In the genomic region with DNA sequence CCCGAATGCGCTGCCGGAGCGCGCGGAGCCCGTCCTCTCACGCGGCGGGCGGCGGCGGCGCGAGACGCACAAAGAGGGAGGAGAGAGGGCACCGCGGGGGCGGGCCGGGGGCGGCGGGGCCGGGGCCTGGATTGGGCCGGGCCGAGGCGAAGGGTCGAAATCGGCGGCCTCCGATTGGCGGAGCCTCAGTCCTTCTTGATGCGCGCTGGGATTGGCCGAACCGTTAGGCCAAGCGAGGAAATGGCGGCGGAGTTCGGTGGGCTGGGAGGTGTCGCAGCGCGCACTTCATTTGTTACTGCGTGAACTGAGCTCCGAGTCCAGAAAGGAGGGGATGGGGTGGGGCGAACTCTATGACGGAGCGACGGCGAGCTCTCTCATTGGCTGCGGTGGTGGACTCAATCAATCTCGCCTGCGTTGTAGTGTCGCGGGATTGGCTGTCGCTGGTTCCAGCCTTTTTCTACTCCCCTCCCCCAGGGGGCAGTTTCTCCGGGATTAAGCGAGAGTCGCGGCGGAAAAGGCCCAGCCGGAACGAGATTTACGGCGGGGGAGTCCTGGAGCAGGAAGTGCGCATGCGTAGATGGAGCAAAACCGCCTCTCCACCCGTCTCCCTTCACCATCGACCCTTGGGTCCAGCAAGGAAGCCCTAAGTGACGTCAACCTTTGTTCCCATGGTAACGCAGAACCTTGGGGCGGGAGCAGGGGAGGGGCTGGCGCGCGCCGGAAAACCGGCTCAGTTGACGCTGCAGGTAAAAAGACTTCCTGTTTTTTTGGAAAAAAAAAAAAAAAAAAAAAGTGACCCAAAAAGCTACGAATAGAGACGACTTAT, we compare ENCODE assay signal across 1 cellular context.
TF ChIP-seq lines count a peak whose summit lies in the region.

A gene with protein sequence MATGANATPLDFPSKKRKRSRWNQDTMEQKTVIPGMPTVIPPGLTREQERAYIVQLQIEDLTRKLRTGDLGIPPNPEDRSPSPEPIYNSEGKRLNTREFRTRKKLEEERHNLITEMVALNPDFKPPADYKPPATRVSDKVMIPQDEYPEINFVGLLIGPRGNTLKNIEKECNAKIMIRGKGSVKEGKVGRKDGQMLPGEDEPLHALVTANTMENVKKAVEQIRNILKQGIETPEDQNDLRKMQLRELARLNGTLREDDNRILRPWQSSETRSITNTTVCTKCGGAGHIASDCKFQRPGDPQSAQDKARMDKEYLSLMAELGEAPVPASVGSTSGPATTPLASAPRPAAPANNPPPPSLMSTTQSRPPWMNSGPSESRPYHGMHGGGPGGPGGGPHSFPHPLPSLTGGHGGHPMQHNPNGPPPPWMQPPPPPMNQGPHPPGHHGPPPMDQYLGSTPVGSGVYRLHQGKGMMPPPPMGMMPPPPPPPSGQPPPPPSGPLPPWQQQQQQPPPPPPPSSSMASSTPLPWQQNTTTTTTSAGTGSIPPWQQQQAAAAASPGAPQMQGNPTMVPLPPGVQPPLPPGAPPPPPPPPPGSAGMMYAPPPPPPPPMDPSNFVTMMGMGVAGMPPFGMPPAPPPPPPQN (minus strand): TSS at position 70 of the 826 bp plus-strand sequence. CDS start 150 bp downstream, outside the sequence.

TF ChIP-seq in H1, 55 proteins besides CTCF, POLR2A, EP300 and RAD21 (continued from another document and continues in another):
- TF ChIP-seq, protein P1, sequence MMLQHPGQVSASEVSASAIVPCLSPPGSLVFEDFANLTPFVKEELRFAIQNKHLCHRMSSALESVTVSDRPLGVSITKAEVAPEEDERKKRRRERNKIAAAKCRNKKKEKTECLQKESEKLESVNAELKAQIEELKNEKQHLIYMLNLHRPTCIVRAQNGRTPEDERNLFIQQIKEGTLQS (IDR thresholded peaks at IDR 0.05; ENCODE audit: insufficient read depth, low read depth, low read length) = no peak
- TF ChIP-seq JUND (IDR thresholded peaks at IDR 0.05; ENCODE audit: low read length) (peak; percentile 76), TAF1 (IDR thresholded peaks at IDR 0.05; ENCODE audit: low read depth, low read length) (peak; percentile 97), EGR1 (IDR thresholded peaks at IDR 0.05; ENCODE audit: borderline replicate concordance, low read depth, low read length) (no peak), SP1 (IDR thresholded peaks at IDR 0.05; ENCODE audit: low read depth, low read length) (peak; percentile 75), TBP (IDR thresholded peaks at IDR 0.05; ENCODE audit: low read depth, low read length) (peak; percentile 94), SIX5 (IDR thresholded peaks at IDR 0.05; ENCODE audit: low read depth, low read length) (no peak), SP4 (IDR thresholded peaks at IDR 0.05; ENCODE audit: low read length) (no peak), NRF1 (IDR thresholded peaks at IDR 0.05; ENCODE audit: low read depth, low read length) (no peak; the same call in 1 of the 2 replicates), MAFK (IDR thresholded peaks at IDR 0.05; ENCODE audit: low read depth, low read length) (no peak), CHD1 (IDR thresholded peaks at IDR 0.05; ENCODE audit: low read depth, low read length) (no peak), FOSL1 (IDR thresholded peaks at IDR 0.05; ENCODE audit: insufficient read depth, low read depth, low read length) (no peak), CTBP2 (IDR thresholded peaks at IDR 0.05; ENCODE audit: borderline replicate concordance, insufficient read depth, insufficient read length, low read length) (no peak), SIN3A (conservative IDR thresholded peaks at IDR 0.05 in 1 of 2, IDR thresholded peaks at IDR 0.05 in 1 of 2; ENCODE audit: low read depth in 1 of 2, low read length in 2 of 2) (0 out of 4 replicates have a peak, but pooled peaks of 1 of the 2 experiments have one; percentile 56), BRCA1 (IDR thresholded peaks at IDR 0.05; ENCODE audit: low read depth, low read length) (peak; percentile 92), SUZ12 (IDR thresholded peaks at IDR 0.05; ENCODE audit: low read length) (no peak), RXRA (IDR thresholded peaks at IDR 0.05; ENCODE audit: insufficient read depth, low read depth, low read length) (no peak), GTF2F1 (IDR thresholded peaks at IDR 0.05; ENCODE audit: borderline replicate concordance, low read depth, low read length) (no peak), SIRT6 (IDR thresholded peaks at IDR 0.05; ENCODE audit: low read length) (no peak), SAP30 (IDR thresholded peaks at IDR 0.05; ENCODE audit: insufficient read depth, insufficient replicate concordance, low read length) (no peak), TCF12 (IDR thresholded peaks at IDR 0.05; ENCODE audit: low read depth, low read length) (no peak), KDM5A (IDR thresholded peaks at IDR 0.05; ENCODE audit: low read length) (no peak), CHD2 (IDR thresholded peaks at IDR 0.05; ENCODE audit: low read length) (peak; percentile 98), SP2 (IDR thresholded peaks at IDR 0.05; ENCODE audit: low read length) (no peak), SRF (IDR thresholded peaks at IDR 0.05; ENCODE audit: low read depth, low read length) (no peak), BACH1 (IDR thresholded peaks at IDR 0.05; ENCODE audit: low read length) (no peak), POLR2AphosphoS5 (IDR thresholded peaks at IDR 0.05; ENCODE audit: low read depth, low read length) (peak; percentile 97), HDAC6 (IDR thresholded peaks at IDR 0.05; ENCODE audit: low read depth, low read length) (no peak), POU5F1 (IDR thresholded peaks at IDR 0.05; ENCODE audit: low read depth, low read length) (no peak), TEAD4 (IDR thresholded peaks at IDR 0.05; ENCODE audit: low read depth, low read length) (no peak), PHF8 (conservative IDR thresholded peaks at IDR 0.05; ENCODE audit: low read depth, low read length) (no peak), YY1 (IDR thresholded peaks at IDR 0.05; ENCODE audit: low read depth, low read length) (peak; percentile 90), CBX5 (IDR thresholded peaks at IDR 0.05; ENCODE audit: low read depth, low read length) (no peak), TAF7 (optimal IDR thresholded peaks at IDR 0.05; ENCODE audit: borderline replicate concordance, low read depth, low read length) (peak; percentile 71), RNF2 (IDR thresholded peaks at IDR 0.05; ENCODE audit: borderline replicate concordance, low read depth, low read length, missing control alignments, poor library complexity, severe bottlenecking) (no peak), RBBP5 (IDR thresholded peaks at IDR 0.05; ENCODE audit: borderline replicate concordance, low read depth, low read length) (no peak), JUN (IDR thresholded peaks at IDR 0.05; ENCODE audit: low read depth, low read length) (no peak), ZNF274 (IDR thresholded peaks at IDR 0.05; ENCODE audit: borderline replicate concordance, extremely low read depth, low read length) (no peak), CEBPB (IDR thresholded peaks at IDR 0.05; ENCODE audit: low read depth, low read length) (no peak), BCL11A (IDR thresholded peaks at IDR 0.05; ENCODE audit: low read depth in 2 of 2, low read length in 2 of 2) (no peak), RFX5 (IDR thresholded peaks at IDR 0.05; ENCODE audit: borderline replicate concordance, low read depth, low read length) (no peak), HDAC2 (IDR thresholded peaks at IDR 0.05; ENCODE audit: borderline replicate concordance in 1 of 2, low read depth in 2 of 2, low read length in 2 of 2) (no peak), KDM1A (IDR thresholded peaks at IDR 0.05; ENCODE audit: borderline replicate concordance, low read length) (no peak)
- TF ChIP-seq, protein P2, sequence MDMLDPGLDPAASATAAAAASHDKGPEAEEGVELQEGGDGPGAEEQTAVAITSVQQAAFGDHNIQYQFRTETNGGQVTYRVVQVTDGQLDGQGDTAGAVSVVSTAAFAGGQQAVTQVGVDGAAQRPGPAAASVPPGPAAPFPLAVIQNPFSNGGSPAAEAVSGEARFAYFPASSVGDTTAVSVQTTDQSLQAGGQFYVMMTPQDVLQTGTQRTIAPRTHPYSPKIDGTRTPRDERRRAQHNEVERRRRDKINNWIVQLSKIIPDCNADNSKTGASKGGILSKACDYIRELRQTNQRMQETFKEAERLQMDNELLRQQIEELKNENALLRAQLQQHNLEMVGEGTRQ (IDR thresholded peaks at IDR 0.05; ENCODE audit: low read length) = no peak
- TF ChIP-seq, protein P3, sequence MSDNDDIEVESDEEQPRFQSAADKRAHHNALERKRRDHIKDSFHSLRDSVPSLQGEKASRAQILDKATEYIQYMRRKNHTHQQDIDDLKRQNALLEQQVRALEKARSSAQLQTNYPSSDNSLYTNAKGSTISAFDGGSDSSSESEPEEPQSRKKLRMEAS (IDR thresholded peaks at IDR 0.05) = peak; percentile 42; the same call in 1 of the 2 replicates
- TF ChIP-seq, protein P4, sequence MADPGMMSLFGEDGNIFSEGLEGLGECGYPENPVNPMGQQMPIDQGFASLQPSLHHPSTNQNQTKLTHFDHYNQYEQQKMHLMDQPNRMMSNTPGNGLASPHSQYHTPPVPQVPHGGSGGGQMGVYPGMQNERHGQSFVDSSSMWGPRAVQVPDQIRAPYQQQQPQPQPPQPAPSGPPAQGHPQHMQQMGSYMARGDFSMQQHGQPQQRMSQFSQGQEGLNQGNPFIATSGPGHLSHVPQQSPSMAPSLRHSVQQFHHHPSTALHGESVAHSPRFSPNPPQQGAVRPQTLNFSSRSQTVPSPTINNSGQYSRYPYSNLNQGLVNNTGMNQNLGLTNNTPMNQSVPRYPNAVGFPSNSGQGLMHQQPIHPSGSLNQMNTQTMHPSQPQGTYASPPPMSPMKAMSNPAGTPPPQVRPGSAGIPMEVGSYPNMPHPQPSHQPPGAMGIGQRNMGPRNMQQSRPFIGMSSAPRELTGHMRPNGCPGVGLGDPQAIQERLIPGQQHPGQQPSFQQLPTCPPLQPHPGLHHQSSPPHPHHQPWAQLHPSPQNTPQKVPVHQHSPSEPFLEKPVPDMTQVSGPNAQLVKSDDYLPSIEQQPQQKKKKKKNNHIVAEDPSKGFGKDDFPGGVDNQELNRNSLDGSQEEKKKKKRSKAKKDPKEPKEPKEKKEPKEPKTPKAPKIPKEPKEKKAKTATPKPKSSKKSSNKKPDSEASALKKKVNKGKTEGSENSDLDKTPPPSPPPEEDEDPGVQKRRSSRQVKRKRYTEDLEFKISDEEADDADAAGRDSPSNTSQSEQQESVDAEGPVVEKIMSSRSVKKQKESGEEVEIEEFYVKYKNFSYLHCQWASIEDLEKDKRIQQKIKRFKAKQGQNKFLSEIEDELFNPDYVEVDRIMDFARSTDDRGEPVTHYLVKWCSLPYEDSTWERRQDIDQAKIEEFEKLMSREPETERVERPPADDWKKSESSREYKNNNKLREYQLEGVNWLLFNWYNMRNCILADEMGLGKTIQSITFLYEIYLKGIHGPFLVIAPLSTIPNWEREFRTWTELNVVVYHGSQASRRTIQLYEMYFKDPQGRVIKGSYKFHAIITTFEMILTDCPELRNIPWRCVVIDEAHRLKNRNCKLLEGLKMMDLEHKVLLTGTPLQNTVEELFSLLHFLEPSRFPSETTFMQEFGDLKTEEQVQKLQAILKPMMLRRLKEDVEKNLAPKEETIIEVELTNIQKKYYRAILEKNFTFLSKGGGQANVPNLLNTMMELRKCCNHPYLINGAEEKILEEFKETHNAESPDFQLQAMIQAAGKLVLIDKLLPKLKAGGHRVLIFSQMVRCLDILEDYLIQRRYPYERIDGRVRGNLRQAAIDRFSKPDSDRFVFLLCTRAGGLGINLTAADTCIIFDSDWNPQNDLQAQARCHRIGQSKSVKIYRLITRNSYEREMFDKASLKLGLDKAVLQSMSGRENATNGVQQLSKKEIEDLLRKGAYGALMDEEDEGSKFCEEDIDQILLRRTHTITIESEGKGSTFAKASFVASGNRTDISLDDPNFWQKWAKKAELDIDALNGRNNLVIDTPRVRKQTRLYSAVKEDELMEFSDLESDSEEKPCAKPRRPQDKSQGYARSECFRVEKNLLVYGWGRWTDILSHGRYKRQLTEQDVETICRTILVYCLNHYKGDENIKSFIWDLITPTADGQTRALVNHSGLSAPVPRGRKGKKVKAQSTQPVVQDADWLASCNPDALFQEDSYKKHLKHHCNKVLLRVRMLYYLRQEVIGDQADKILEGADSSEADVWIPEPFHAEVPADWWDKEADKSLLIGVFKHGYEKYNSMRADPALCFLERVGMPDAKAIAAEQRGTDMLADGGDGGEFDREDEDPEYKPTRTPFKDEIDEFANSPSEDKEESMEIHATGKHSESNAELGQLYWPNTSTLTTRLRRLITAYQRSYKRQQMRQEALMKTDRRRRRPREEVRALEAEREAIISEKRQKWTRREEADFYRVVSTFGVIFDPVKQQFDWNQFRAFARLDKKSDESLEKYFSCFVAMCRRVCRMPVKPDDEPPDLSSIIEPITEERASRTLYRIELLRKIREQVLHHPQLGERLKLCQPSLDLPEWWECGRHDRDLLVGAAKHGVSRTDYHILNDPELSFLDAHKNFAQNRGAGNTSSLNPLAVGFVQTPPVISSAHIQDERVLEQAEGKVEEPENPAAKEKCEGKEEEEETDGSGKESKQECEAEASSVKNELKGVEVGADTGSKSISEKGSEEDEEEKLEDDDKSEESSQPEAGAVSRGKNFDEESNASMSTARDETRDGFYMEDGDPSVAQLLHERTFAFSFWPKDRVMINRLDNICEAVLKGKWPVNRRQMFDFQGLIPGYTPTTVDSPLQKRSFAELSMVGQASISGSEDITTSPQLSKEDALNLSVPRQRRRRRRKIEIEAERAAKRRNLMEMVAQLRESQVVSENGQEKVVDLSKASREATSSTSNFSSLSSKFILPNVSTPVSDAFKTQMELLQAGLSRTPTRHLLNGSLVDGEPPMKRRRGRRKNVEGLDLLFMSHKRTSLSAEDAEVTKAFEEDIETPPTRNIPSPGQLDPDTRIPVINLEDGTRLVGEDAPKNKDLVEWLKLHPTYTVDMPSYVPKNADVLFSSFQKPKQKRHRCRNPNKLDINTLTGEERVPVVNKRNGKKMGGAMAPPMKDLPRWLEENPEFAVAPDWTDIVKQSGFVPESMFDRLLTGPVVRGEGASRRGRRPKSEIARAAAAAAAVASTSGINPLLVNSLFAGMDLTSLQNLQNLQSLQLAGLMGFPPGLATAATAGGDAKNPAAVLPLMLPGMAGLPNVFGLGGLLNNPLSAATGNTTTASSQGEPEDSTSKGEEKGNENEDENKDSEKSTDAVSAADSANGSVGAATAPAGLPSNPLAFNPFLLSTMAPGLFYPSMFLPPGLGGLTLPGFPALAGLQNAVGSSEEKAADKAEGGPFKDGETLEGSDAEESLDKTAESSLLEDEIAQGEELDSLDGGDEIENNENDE (IDR thresholded peaks at IDR 0.05; ENCODE audit: insufficient replicate concordance, low read length) = no peak
- TF ChIP-seq, protein P5, sequence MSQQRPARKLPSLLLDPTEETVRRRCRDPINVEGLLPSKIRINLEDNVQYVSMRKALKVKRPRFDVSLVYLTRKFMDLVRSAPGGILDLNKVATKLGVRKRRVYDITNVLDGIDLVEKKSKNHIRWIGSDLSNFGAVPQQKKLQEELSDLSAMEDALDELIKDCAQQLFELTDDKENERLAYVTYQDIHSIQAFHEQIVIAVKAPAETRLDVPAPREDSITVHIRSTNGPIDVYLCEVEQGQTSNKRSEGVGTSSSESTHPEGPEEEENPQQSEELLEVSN (IDR thresholded peaks at IDR 0.05) = no peak
- TF ChIP-seq, protein P6, sequence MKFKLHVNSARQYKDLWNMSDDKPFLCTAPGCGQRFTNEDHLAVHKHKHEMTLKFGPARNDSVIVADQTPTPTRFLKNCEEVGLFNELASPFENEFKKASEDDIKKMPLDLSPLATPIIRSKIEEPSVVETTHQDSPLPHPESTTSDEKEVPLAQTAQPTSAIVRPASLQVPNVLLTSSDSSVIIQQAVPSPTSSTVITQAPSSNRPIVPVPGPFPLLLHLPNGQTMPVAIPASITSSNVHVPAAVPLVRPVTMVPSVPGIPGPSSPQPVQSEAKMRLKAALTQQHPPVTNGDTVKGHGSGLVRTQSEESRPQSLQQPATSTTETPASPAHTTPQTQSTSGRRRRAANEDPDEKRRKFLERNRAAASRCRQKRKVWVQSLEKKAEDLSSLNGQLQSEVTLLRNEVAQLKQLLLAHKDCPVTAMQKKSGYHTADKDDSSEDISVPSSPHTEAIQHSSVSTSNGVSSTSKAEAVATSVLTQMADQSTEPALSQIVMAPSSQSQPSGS (IDR thresholded peaks at IDR 0.05; ENCODE audit: low read length) = peak; percentile 67; the same call in 1 of the 2 replicates
